In genomic region chr5:38845555-38846378, GRCh38 we compare ENCODE assay signal across 1 cellular context.
A peak's percentile ranks its signal among the peaks of the same experiment; 100 is the strongest.
TF ChIP-seq lines count a peak whose summit lies in the region.

Gene OSMR, plus strand, starts transcription at chr5:38846012. Its CDS starts 23,033 bp downstream, at chr5:38869045.

TF ChIP-seq in IMR-90, 13 proteins besides CTCF, POLR2A, EP300 and RAD21 (continued from another document):
- TF ChIP-seq CHD1 (IDR thresholded peaks at IDR 0.05; ENCODE audit: low read depth, low read length): 0 out of 2 replicates have a peak, but pooled peaks have one; percentile 33
TF ChIP-seq in IMR-90: peak in this region for 9.
